In genomic region chr1:143553627-143554026, GRCh38 we compare ENCODE assay signal across 33 cellular contexts.
"Had no signal": no experiment of that assay in that cellular context is flagged by ENCODE, and none has a peak within 500 bp of the region (broad histone marks: within the 10 kb centered on the region; RNA-seq: fewer than 3 reads in every experiment).

No MANE protein-coding gene starts in this region.

- DNase-seq: Karpas-422, Kasumi-1, KG1, MG63, MM.1S, MV-4-11, NCI-H1048, NCI-H1092, NCI-H1092 treated with DMSO at 0.1 percent for 48 hours, NCI-H1105, NCI-H1105 treated with DMSO at 0.1 percent for 48 hours, NCI-H1417, NCI-H1417 treated with DMSO at 0.1 percent for 48 hours, NCI-H1436, NCI-H1436 treated with DMSO at 0.1 percent for 48 hours, NCI-H146, NCI-H1694, NCI-H1694 treated with DMSO at 0.1 percent for 48 hours, NCI-H187, NCI-H187 treated with DMSO at 0.1 percent for 48 hours, NCI-H2029, NCI-H2029 treated with DMSO at 0.1 percent for 48 hours, NCI-H2081, NCI-H2081 treated with DMSO at 0.1 percent for 48 hours, NCI-H2107, NCI-H2171, NCI-H2171 treated with DMSO at 0.1 percent for 48 hours, NCI-H2227 treated with DMSO at 0.1 percent for 48 hours, NCI-H226, NCI-H345, NCI-H446, NCI-H446 treated with DMSO at 0.1 percent for 48 hours, NCI-H510A had no signal
